Comparison of ENCODE assay signal across 12 cellular contexts in genomic region chr6:156809446-156810178, GRCh38. TPM values are rescaled to one million over a fixed set of nuclear protein-coding genes. Genes with fewer than 3 reads are reported as not detected.
A peak's percentile ranks its signal among the peaks of the same experiment; 100 is the strongest.
DNase-seq lines count a peak whose midpoint lies in the region; ATAC-seq, FAIRE-seq and TF ChIP-seq lines count a peak whose summit lies in the region.
"Had no signal": no experiment of that assay in that cellular context is flagged by ENCODE, and none has a peak within 500 bp of the region (broad histone marks: within the 10 kb centered on the region; RNA-seq: fewer than 3 reads in every experiment).

No MANE protein-coding gene starts in this region.

- H3K4me2 ChIP-seq in GM12878 (ENCODE audit: control insufficient read depth, insufficient read depth) = peak overlapping the region; percentile 46; the same call in 1 of the 2 replicates
- H3K4me2 ChIP-seq in smooth muscle cell = peak overlapping the region; percentile 3

- H2AFZ ChIP-seq in GM12878 (ENCODE audit: control insufficient read depth, low read depth, low read length) = no peak overlapping the region
- no peak overlapping the region for H2AFZ ChIP-seq in smooth muscle cell (ENCODE audit: low read depth)

- peaks cover 24% of the 10 kb centered on the region for H3K4me1 ChIP-seq in GM12878 (ENCODE audit: control insufficient read depth, insufficient read depth, low read length)
- H3K4me1 ChIP-seq in smooth muscle cell (ENCODE audit: low read depth) = peaks cover 10% of the 10 kb centered on the region

- TF ChIP-seq POLR2A in GM18505 (IDR thresholded peaks at IDR 0.05; ENCODE audit: borderline replicate concordance, extremely low read depth, insufficient read depth, insufficient read length) (peak; percentile 15), GM12878 (IDR thresholded peaks at IDR 0.05; ENCODE audit: low read depth, low read length) (no peak; the same call in 1 of the 2 replicates)

- intact Hi-C loops in GM12878 (cut with micrococcal nuclease; ENCODE audit: unreplicated experiment) = no loop called here

- TF ChIP-seq CTCF in GM12878 (IDR thresholded peaks at IDR 0.05 in 2 of 3, conservative IDR thresholded peaks at IDR 0.05 in 1 of 3; ENCODE audit: control insufficient read depth in 2 of 3, extremely low read depth in 1 of 3, insufficient read depth in 1 of 3, low read depth in 3 of 3, low read length in 3 of 3) = no peak
- no peak for TF ChIP-seq CTCF in smooth muscle cell (IDR thresholded peaks at IDR 0.05; ENCODE audit: borderline replicate concordance, insufficient read depth, poor library complexity, severe bottlenecking)

- H3K27ac ChIP-seq in GM12878 (ENCODE audit: control insufficient read depth, insufficient read depth) = peak overlapping the region; percentile 27
- no peak overlapping the region for H3K27ac ChIP-seq in smooth muscle cell (ENCODE audit: low read depth)
- H3K27ac ChIP-seq: epithelial cell of prostate had no signal

- RAD21 ChIA-PET in GM12878 (lab: Charles Lee; ENCODE audit: unreplicated experiment) = interaction anchor here (0.6 to 1.9 kb wide), 8 partner anchors 29 to 245 kb away, joined by 3 to 7 read pairs (median 4); no protein-coding TSS in a partner anchor

- DNase-seq in NCI-H146 (lab: John Stamatoyannopoulos, UW) = peak; percentile 40
- no peak for DNase-seq in GM12878 (ENCODE audit: low read depth, low spot score)
- DNase-seq in smooth muscle cell (lab: John Stamatoyannopoulos, UW; ENCODE audit: unreplicated experiment) = no peak
- DNase-seq in NCI-H2029 (lab: John Stamatoyannopoulos, UW) = no peak
- no peak for DNase-seq in activated CD4-positive, CD25-positive, alpha-beta regulatory T cell (lab: John Stamatoyannopoulos, UW)
- no peak for DNase-seq in SKM-1 (lab: John Stamatoyannopoulos, UW; ENCODE audit: unreplicated experiment)
- DNase-seq: activated CD4-positive, alpha-beta T cell treated with anti-CD3 and anti-CD28 coated beads, Interleukin-2, amount 50 U/mL, for 48 hours; NCI-H1417 treated with DMSO at 0.1 percent for 48 hours; stomach had no signal

- H4K20me1 ChIP-seq in GM12878 (ENCODE audit: control insufficient read depth, insufficient read depth) (no peaks in the 10 kb centered on the region), smooth muscle cell (ENCODE audit: low read depth) (peaks cover 97% of the 10 kb centered on the region)

- no peaks in the 10 kb centered on the region for H3K27me3 ChIP-seq in GM12878 (replicated peaks in 1 of 2; ENCODE audit: control insufficient read depth in 2 of 2, insufficient read depth in 2 of 2, low read length in 1 of 2)
- H3K27me3 ChIP-seq in smooth muscle cell (ENCODE audit: low read depth) = no peaks in the 10 kb centered on the region
- H3K27me3 ChIP-seq: stomach had no signal

- ATAC-seq in GM18505 (IDR thresholded peaks at IDR 0.05; ENCODE audit: unreplicated experiment) (no peak), GM12878 (no peak)
- ATAC-seq: HepG2 had no signal

- TF ChIP-seq EP300 in GM12878 (IDR thresholded peaks at IDR 0.05; ENCODE audit: borderline replicate concordance in 1 of 2, control insufficient read depth in 1 of 2, low read depth in 2 of 2, low read length in 2 of 2) = no peak

- BruUV-seq in GM12878 (replicated peaks; lab: Mats Ljungman, UMichigan) = no TSS peak

- H3K9me3 ChIP-seq in GM12878 (replicated peaks; ENCODE audit: control insufficient read depth, insufficient read depth, low read length) = peaks cover 6% of the 10 kb centered on the region; the same call in 2 of the 3 replicates
- H3K9me3 ChIP-seq in smooth muscle cell (replicated peaks; ENCODE audit: low read depth) = no peaks in the 10 kb centered on the region
- H3K9me3 ChIP-seq: stomach had no signal

- H3F3A ChIP-seq in smooth muscle cell (ENCODE audit: low read depth) = no peaks in the 10 kb centered on the region

- CTCF ChIA-PET in GM12878 (lab: Yijun Ruan, JAX) = interaction anchor here (1.1 to 2.5 kb wide), 3 partner anchors 10 to 246 kb away, joined by 3 to 13 read pairs (median 5); no protein-coding TSS in a partner anchor

- no peak for FAIRE-seq in GM12878 (lab: Jason Lieb, UNC)
- FAIRE-seq: HepG2 had no signal

- H3K79me2 ChIP-seq in GM12878 (ENCODE audit: control insufficient read depth, insufficient read depth, low read length) = peaks cover 97% of the 10 kb centered on the region
- H3K79me2 ChIP-seq in smooth muscle cell (ENCODE audit: low read depth) = peaks cover 100% of the 10 kb centered on the region

- WGBS in GM12878 (ENCODE audit: insufficient coverage, insufficient replicate concordance, low lambda C conversion rate, missing lambda C conversion rate) = 95% methylated on average over 2 of the region's 2 CpGs
- 98% methylated on average over 2 of the region's 2 CpGs for WGBS in smooth muscle cell (ENCODE audit: low lambda C conversion rate)

- no peak overlapping the region for H3K4me3 ChIP-seq in GM12878
- no peak overlapping the region for H3K4me3 ChIP-seq in smooth muscle cell
- H3K4me3 ChIP-seq: stomach had no signal

- in situ Hi-C loops in GM12878 (cut with MboI) = no loop called here

- H3K36me3 ChIP-seq in GM12878 (ENCODE audit: control insufficient read depth in 2 of 2, insufficient read depth in 2 of 2, low read length in 1 of 2) (peaks cover 3 to 8% of the 10 kb centered on the region in 2 experiments), smooth muscle cell (ENCODE audit: low read depth) (no peaks in the 10 kb centered on the region)
- H3K36me3 ChIP-seq: stomach had no signal

- no peak overlapping the region for H3K9ac ChIP-seq in GM12878 (ENCODE audit: control insufficient read depth, insufficient read depth, low read length)
- H3K9ac ChIP-seq in smooth muscle cell (ENCODE audit: low read depth) = no peak overlapping the region

- POLR2A ChIA-PET in GM12878 (lab: Charles Lee) = interaction anchor here (0.9 to 1.2 kb wide), 3 partner anchors 9 to 15 kb away, joined by 3 read pairs; no protein-coding TSS in a partner anchor

- SMC1A ChIA-PET in GM12878 (lab: Charles Lee; ENCODE audit: uncharacterized antibody, unreplicated experiment) = interaction anchor here (0.8 to 2.0 kb wide), 14 partner anchors 10 to 124 kb away, joined by 3 to 11 read pairs (median 4); no protein-coding TSS in a partner anchor

- TF ChIP-seq RAD21 in GM12878 (IDR thresholded peaks at IDR 0.05; ENCODE audit: insufficient read depth, low read depth, low read length) = no peak

TF ChIP-seq in GM12878, 131 proteins besides CTCF, POLR2A, EP300 and RAD21:
- TF ChIP-seq BRCA1 (IDR thresholded peaks at IDR 0.05; ENCODE audit: low read depth, low read length) (no peak), MXI1 (IDR thresholded peaks at IDR 0.05; ENCODE audit: low read depth, low read length) (peak; percentile 6; the same call in 1 of the 2 replicates)

RNA-seq across cellular contexts. Expression of gene ARID1B, which starts 32.4 kb away (rescaled TPM):
- 1,061 and 1,083 TPM in 2 replicates for total RNA-seq in GM12878 (2013; cell fraction: nucleolus; rRNA removed)
- total RNA-seq in GM12878 (2014; rRNA removed) = 68.0 and 68.8 TPM in 2 replicates
- 73.7 and 80.8 TPM in 2 replicates for total RNA-seq in GM12878 (2014; rRNA removed; fragmentation: Illumina TruSeq; extraction: Trizol)
- total RNA-seq in GM12878 (2021) = 116 and 133 TPM in 2 replicates
- 28.7 TPM for polyA plus RNA-seq in GM12878 (2011; ENCODE audit: low read depth)
- 21.3 and 24.7 TPM in 2 replicates for polyA plus RNA-seq in GM12878 (2011; rRNA removed)
- polyA plus RNA-seq in GM12878 (2011; cell fraction: cytosol; rRNA removed) = 21.4 and 24.5 TPM in 2 replicates
- polyA plus RNA-seq in GM12878 (2011; cell fraction: nucleus; rRNA removed) = 69.4 and 82.0 TPM in 2 replicates
- polyA plus RNA-seq in GM12878 (2012) = 43.0 and 45.3 TPM in 2 replicates
- 59.2 and 69.9 TPM in 2 replicates for polyA plus RNA-seq in GM12878 (2014; fragmentation: Illumina TruSeq; extraction: Trizol)
- polyA plus RNA-seq in GM12878 (2014; fragmentation: Nextera tagmentation; extraction: Ambion mirVana) = 10 to 100 TPM; 37.7 to 73.9 TPM
- 50.0 and 59.1 TPM in 2 replicates for polyA plus RNA-seq in GM12878 (2014; rRNA removed)
- 10 to 100 TPM; 32.4 to 39.1 TPM for polyA plus RNA-seq in GM12878 (2016; fragmentation: Nextera tagmentation; extraction: Ambion mirVana)
- 124 and 158 TPM in 2 replicates for polyA minus RNA-seq in GM12878 (2011; rRNA and poly(A)+ RNA removed)
- polyA minus RNA-seq in GM12878 (2011; cell fraction: cytosol; rRNA and poly(A)+ RNA removed) = 32.6 and 38.9 TPM in 2 replicates
- 206 and 401 TPM in 2 replicates for polyA minus RNA-seq in GM12878 (2011; cell fraction: nucleus; rRNA and poly(A)+ RNA removed)
- 52.8 and 65.4 TPM in 2 replicates for total RNA-seq in smooth muscle cell
- 30.1 and 40.2 TPM in 2 replicates for polyA plus RNA-seq in smooth muscle cell
